In genomic region chr10:69265521-69265920, GRCh38 we compare ENCODE assay signal across 13 cellular contexts. TPM values are rescaled to one million over a fixed set of nuclear protein-coding genes. Genes with fewer than 3 reads are reported as not detected.
DNase-seq lines count a peak whose midpoint lies in the region; ATAC-seq and TF ChIP-seq lines count a peak whose summit lies in the region.
"Had no signal": no experiment of that assay in that cellular context is flagged by ENCODE, and none has a peak within 500 bp of the region (broad histone marks: within the 10 kb centered on the region; RNA-seq: fewer than 3 reads in every experiment).

No MANE protein-coding gene starts in this region.

- H3K27ac Mint-ChIP-seq in GM23338: no peak overlapping the region
- H3K27ac Mint-ChIP-seq in neural crest cell (ENCODE audit: unreplicated experiment): peak overlapping the region; percentile 81
- H3K27ac Mint-ChIP-seq: CD4-positive, alpha-beta memory T cell had no signal

- ATAC-seq in GM23338 (no peak), PC-3 (peak; percentile 43), esophagus mucosa (peak; percentile 51), HG03095 (IDR thresholded peaks at IDR 0.05; ENCODE audit: unreplicated experiment) (no peak)
- ATAC-seq: HepG2 had no signal

- H3K4me3 Mint-ChIP-seq in GM23338 (no peak overlapping the region), neural crest cell (no peak overlapping the region)
- H3K4me3 Mint-ChIP-seq: CD4-positive, alpha-beta memory T cell had no signal

- H3K79me2 ChIP-seq in GM23338 (replicated peaks; ENCODE audit: insufficient read depth) (no peaks in the 10 kb centered on the region), PC-3 (ENCODE audit: low read length) (no peaks in the 10 kb centered on the region)

- H3K36me3 Mint-ChIP-seq in GM23338 (ENCODE audit: low read depth): no peaks in the 10 kb centered on the region
- H3K36me3 Mint-ChIP-seq in neural crest cell (ENCODE audit: low read depth): no peaks in the 10 kb centered on the region

- no peak overlapping the region for H3K9ac ChIP-seq in PC-3 (ENCODE audit: low read length)

- no peaks in the 10 kb centered on the region for H3K4me1 ChIP-seq in GM23338 (ENCODE audit: insufficient read depth)
- H3K4me1 ChIP-seq in PC-3 (ENCODE audit: insufficient read depth, low read length): no peaks in the 10 kb centered on the region
- H3K4me1 ChIP-seq in adrenal gland (replicated peaks in 1 of 2): no peaks in the 10 kb centered on the region
- H3K4me1 ChIP-seq: BE2C, HAP-1 had no signal

- no peak overlapping the region for H3K4me3 ChIP-seq in GM23338
- H3K4me3 ChIP-seq in PC-3 (ENCODE audit: low read length): no peak overlapping the region
- no peak overlapping the region for H3K4me3 ChIP-seq in adrenal gland
- H3K4me3 ChIP-seq: HAP-1 had no signal

- POLR2A ChIA-PET in PC-3 (lab: Charles Lee; ENCODE audit: unreplicated experiment): no interaction called here
- POLR2A ChIA-PET in GM10248 (lab: Yijun Ruan, JAX): no interaction called here

- BruUV-seq in PC-3 (replicated peaks; lab: Mats Ljungman, UMichigan): no TSS peak

- DNase-seq in GM23338 (ENCODE audit: low spot score): no peak
- no peak for DNase-seq in PC-3
- no peak for DNase-seq in neural crest cell (ENCODE audit: low read depth, low spot score)
- DNase-seq in GM10248 (ENCODE audit: extremely low spot score): no peak
- no peak for DNase-seq in adrenal gland
- DNase-seq: BE2C; CD4-positive, alpha-beta memory T cell; DMS79 had no signal

- TF ChIP-seq POLR2A in adrenal gland (IDR thresholded peaks at IDR 0.05): no peak

- H3F3A ChIP-seq in GM23338 (replicated peaks; ENCODE audit: low read depth) (no peaks in the 10 kb centered on the region), PC-3 (ENCODE audit: low read length, unreplicated experiment) (no peaks in the 10 kb centered on the region)

- intact Hi-C loops in PC-3 (cut with micrococcal nuclease): no loop called here
- intact Hi-C loops in adrenal gland (cut with DNase I): no loop called here

- WGBS in adrenal gland, 4 donors: 78 to 96% (median 93%) methylated on average over 4 to 17 of the region's 17 CpGs

- no peaks in the 10 kb centered on the region for H3K36me3 ChIP-seq in GM23338 (ENCODE audit: insufficient read depth)
- H3K36me3 ChIP-seq in PC-3 (ENCODE audit: low read depth, low read length): no peaks in the 10 kb centered on the region
- no peaks in the 10 kb centered on the region for H3K36me3 ChIP-seq in adrenal gland (replicated peaks in 1 of 2)
- H3K36me3 ChIP-seq: BE2C, HAP-1 had no signal

- no peaks in the 10 kb centered on the region for H4K20me1 ChIP-seq in GM23338 (replicated peaks; ENCODE audit: insufficient read depth)
- no peaks in the 10 kb centered on the region for H4K20me1 ChIP-seq in PC-3 (ENCODE audit: low read length)

- H3K9me3 ChIP-seq in PC-3 (ENCODE audit: low read length) (no peaks in the 10 kb centered on the region), adrenal gland (replicated peaks in 1 of 3) (no peaks in the 10 kb centered on the region)
- H3K9me3 ChIP-seq: BE2C, HAP-1 had no signal

- H3K4me1 Mint-ChIP-seq in GM23338 (peaks cover 2% of the 10 kb centered on the region), neural crest cell (peaks cover under 1% of the 10 kb centered on the region)

- CTCF ChIA-PET in PC-3 (lab: Charles Lee): no interaction called here
- CTCF ChIA-PET in GM10248 (lab: Yijun Ruan, JAX): no interaction called here

- H3K9me3 Mint-ChIP-seq in GM23338 (no peaks in the 10 kb centered on the region), neural crest cell (no peaks in the 10 kb centered on the region)
- H3K9me3 Mint-ChIP-seq: CD4-positive, alpha-beta memory T cell had no signal

- H3K4me2 ChIP-seq in GM23338 (no peak overlapping the region), PC-3 (ENCODE audit: low read length) (no peak overlapping the region)

- H3K27ac ChIP-seq in GM23338 (ENCODE audit: low read depth) (no peak overlapping the region), PC-3 (ENCODE audit: low read length) (no peak overlapping the region), adrenal gland (no peak overlapping the region)
- H3K27ac ChIP-seq: C4-2B had no signal

- TF ChIP-seq CTCF in GM23338 (conservative IDR thresholded peaks at IDR 0.05; ENCODE audit: low read depth in 2 of 2) (no peak), PC-3 (conservative IDR thresholded peaks at IDR 0.05; ENCODE audit: low read depth, low read length) (no peak), neural crest cell (conservative IDR thresholded peaks at IDR 0.05) (no peak), GM10248 (IDR thresholded peaks at IDR 0.05; ENCODE audit: control extremely low read depth, extremely low read depth, low read depth, missing control alignments) (no peak), adrenal gland (IDR thresholded peaks at IDR 0.05) (no peak)

- H3K9me2 ChIP-seq in GM23338 (ENCODE audit: insufficient read depth) (no peaks in the 10 kb centered on the region), PC-3 (replicated peaks; ENCODE audit: low read length) (no peaks in the 10 kb centered on the region)

- H3K27me3 ChIP-seq in GM23338 (ENCODE audit: insufficient read depth) (no peaks in the 10 kb centered on the region), PC-3 (ENCODE audit: low read length) (peaks cover 7% of the 10 kb centered on the region; the same call in 1 of the 2 replicates), adrenal gland (no peaks in the 10 kb centered on the region)
- H3K27me3 ChIP-seq: BE2C had no signal

- H3K27me3 Mint-ChIP-seq in GM23338 (ENCODE audit: insufficient read depth, low read depth, poor library complexity) (peaks cover 3% of the 10 kb centered on the region), neural crest cell (ENCODE audit: low read depth) (peaks cover 10% of the 10 kb centered on the region)
- H3K27me3 Mint-ChIP-seq: CD4-positive, alpha-beta memory T cell had no signal

- H2AFZ ChIP-seq in GM23338: peak overlapping the region; percentile 66
- H2AFZ ChIP-seq in PC-3 (ENCODE audit: low read length): no peak overlapping the region

TF ChIP-seq in GM23338, 12 proteins besides CTCF, POLR2A, EP300 and RAD21 (continues in another document):
- TF ChIP-seq POLR2AphosphoS5 (IDR thresholded peaks at IDR 0.05; ENCODE audit: low read depth) (no peak), EZH2phosphoT487 (IDR thresholded peaks at IDR 0.05; ENCODE audit: unreplicated experiment) (no peak), STAT1 (IDR thresholded peaks at IDR 0.05; ENCODE audit: unreplicated experiment) (no peak), ZNF114 (CRISPR knock-in tag; IDR thresholded peaks at IDR 0.05) (no peak), EZH2 (IDR thresholded peaks at IDR 0.05; ENCODE audit: low read depth, unreplicated experiment) (no peak), NANOG (IDR thresholded peaks at IDR 0.05; ENCODE audit: borderline replicate concordance) (no peak), REST (IDR thresholded peaks at IDR 0.05; ENCODE audit: unreplicated experiment) (no peak), ZNF331 (CRISPR knock-in tag; IDR thresholded peaks at IDR 0.05; ENCODE audit: low read depth) (no peak), CREB1 (CRISPR knock-in tag; IDR thresholded peaks at IDR 0.05; ENCODE audit: low read depth) (no peak), ETS1 (IDR thresholded peaks at IDR 0.05) (no peak), JUNB (IDR thresholded peaks at IDR 0.05; ENCODE audit: unreplicated experiment) (no peak)

RNA-seq across cellular contexts. Expression of gene HK1, which starts 12.8 kb away (rescaled TPM):
- 197 and 229 TPM in 2 replicates for total RNA-seq in GM23338 (2014; rRNA removed; shearing (Covaris generic))
- polyA plus RNA-seq in GM23338 (2016; fragmentation: Nextera tagmentation; extraction: Ambion mirVana): 70.0 and 76.6 TPM in 2 replicates
- 189 and 208 TPM in 2 replicates for total RNA-seq in PC-3 (2014; rRNA removed)
- 133 TPM for total RNA-seq in esophagus mucosa
- 88.8 and 93.2 TPM in 2 replicates for total RNA-seq in neural crest cell
- total RNA-seq in adrenal gland: 10 to 100 TPM; 29.3 to 79.3 (median 52.7) TPM
- polyA plus RNA-seq in adrenal gland: 10 to 100 TPM; 18.4 to 37.5 (median 19.5) TPM

RNA-seq across cellular contexts. Expression of gene HKDC1, which starts 45.4 kb away (rescaled TPM):
- 0.03 TPM in 1 of 2 replicates, not detected in the other for total RNA-seq in GM23338 (2014; rRNA removed; shearing (Covaris generic))
- polyA plus RNA-seq in GM23338 (2016; fragmentation: Nextera tagmentation; extraction: Ambion mirVana): not detected in 2 replicates
- 0.44 and 1.2 TPM in 2 replicates for total RNA-seq in PC-3 (2014; rRNA removed)
- total RNA-seq in esophagus mucosa: 0.04 TPM
- total RNA-seq in neural crest cell: not detected in 2 replicates
- total RNA-seq in adrenal gland: under 1 TPM in 2 of 8 donors, not detected in 6; under 0.01 to 0.11 TPM
- polyA plus RNA-seq in adrenal gland: under 1 TPM; 0.04 to 0.48 (median 0.20) TPM

Comparison
In these comparisons a context has a peak if more than half of its experiments do, and no peak if none do; other contexts are left out.
1. ATAC-seq: peak in PC-3 (single experiment) and esophagus mucosa (single experiment); none in GM23338 (single experiment) and HG03095 (single experiment).